Comparison of ENCODE assay signal across 1 cellular context in the genomic region with DNA sequence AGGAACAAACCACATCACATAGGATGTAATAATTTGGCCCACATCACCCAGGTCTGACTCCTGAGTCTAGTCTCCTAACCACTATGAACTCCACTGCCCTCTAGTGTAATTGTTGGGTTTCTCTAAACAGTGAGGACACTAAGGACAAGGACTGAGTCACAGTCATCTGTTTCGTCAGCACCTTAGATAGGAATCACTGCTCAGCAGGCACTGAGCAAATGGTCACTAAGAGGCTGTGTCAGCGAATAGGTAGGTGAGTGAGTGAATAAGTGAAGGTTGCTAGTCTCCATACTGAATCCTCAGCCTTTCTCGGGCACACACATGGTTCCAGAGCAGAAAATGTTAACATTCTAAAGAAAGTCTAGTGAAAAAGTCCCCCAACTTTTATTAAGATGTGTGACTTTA.
TF ChIP-seq lines count a peak whose summit lies in the region.

No MANE protein-coding gene starts in this region.

TF ChIP-seq in K562, 482 proteins besides CTCF, POLR2A, EP300 and RAD21 (continued from another document and continues in another):
- TF ChIP-seq, protein P1, sequence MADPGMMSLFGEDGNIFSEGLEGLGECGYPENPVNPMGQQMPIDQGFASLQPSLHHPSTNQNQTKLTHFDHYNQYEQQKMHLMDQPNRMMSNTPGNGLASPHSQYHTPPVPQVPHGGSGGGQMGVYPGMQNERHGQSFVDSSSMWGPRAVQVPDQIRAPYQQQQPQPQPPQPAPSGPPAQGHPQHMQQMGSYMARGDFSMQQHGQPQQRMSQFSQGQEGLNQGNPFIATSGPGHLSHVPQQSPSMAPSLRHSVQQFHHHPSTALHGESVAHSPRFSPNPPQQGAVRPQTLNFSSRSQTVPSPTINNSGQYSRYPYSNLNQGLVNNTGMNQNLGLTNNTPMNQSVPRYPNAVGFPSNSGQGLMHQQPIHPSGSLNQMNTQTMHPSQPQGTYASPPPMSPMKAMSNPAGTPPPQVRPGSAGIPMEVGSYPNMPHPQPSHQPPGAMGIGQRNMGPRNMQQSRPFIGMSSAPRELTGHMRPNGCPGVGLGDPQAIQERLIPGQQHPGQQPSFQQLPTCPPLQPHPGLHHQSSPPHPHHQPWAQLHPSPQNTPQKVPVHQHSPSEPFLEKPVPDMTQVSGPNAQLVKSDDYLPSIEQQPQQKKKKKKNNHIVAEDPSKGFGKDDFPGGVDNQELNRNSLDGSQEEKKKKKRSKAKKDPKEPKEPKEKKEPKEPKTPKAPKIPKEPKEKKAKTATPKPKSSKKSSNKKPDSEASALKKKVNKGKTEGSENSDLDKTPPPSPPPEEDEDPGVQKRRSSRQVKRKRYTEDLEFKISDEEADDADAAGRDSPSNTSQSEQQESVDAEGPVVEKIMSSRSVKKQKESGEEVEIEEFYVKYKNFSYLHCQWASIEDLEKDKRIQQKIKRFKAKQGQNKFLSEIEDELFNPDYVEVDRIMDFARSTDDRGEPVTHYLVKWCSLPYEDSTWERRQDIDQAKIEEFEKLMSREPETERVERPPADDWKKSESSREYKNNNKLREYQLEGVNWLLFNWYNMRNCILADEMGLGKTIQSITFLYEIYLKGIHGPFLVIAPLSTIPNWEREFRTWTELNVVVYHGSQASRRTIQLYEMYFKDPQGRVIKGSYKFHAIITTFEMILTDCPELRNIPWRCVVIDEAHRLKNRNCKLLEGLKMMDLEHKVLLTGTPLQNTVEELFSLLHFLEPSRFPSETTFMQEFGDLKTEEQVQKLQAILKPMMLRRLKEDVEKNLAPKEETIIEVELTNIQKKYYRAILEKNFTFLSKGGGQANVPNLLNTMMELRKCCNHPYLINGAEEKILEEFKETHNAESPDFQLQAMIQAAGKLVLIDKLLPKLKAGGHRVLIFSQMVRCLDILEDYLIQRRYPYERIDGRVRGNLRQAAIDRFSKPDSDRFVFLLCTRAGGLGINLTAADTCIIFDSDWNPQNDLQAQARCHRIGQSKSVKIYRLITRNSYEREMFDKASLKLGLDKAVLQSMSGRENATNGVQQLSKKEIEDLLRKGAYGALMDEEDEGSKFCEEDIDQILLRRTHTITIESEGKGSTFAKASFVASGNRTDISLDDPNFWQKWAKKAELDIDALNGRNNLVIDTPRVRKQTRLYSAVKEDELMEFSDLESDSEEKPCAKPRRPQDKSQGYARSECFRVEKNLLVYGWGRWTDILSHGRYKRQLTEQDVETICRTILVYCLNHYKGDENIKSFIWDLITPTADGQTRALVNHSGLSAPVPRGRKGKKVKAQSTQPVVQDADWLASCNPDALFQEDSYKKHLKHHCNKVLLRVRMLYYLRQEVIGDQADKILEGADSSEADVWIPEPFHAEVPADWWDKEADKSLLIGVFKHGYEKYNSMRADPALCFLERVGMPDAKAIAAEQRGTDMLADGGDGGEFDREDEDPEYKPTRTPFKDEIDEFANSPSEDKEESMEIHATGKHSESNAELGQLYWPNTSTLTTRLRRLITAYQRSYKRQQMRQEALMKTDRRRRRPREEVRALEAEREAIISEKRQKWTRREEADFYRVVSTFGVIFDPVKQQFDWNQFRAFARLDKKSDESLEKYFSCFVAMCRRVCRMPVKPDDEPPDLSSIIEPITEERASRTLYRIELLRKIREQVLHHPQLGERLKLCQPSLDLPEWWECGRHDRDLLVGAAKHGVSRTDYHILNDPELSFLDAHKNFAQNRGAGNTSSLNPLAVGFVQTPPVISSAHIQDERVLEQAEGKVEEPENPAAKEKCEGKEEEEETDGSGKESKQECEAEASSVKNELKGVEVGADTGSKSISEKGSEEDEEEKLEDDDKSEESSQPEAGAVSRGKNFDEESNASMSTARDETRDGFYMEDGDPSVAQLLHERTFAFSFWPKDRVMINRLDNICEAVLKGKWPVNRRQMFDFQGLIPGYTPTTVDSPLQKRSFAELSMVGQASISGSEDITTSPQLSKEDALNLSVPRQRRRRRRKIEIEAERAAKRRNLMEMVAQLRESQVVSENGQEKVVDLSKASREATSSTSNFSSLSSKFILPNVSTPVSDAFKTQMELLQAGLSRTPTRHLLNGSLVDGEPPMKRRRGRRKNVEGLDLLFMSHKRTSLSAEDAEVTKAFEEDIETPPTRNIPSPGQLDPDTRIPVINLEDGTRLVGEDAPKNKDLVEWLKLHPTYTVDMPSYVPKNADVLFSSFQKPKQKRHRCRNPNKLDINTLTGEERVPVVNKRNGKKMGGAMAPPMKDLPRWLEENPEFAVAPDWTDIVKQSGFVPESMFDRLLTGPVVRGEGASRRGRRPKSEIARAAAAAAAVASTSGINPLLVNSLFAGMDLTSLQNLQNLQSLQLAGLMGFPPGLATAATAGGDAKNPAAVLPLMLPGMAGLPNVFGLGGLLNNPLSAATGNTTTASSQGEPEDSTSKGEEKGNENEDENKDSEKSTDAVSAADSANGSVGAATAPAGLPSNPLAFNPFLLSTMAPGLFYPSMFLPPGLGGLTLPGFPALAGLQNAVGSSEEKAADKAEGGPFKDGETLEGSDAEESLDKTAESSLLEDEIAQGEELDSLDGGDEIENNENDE (IDR thresholded peaks at IDR 0.05; ENCODE audit: low read depth, low read length), result no peak
- TF ChIP-seq, protein P2, sequence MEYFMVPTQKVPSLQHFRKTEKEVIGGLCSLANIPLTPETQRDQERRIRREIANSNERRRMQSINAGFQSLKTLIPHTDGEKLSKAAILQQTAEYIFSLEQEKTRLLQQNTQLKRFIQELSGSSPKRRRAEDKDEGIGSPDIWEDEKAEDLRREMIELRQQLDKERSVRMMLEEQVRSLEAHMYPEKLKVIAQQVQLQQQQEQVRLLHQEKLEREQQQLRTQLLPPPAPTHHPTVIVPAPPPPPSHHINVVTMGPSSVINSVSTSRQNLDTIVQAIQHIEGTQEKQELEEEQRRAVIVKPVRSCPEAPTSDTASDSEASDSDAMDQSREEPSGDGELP (CRISPR knock-in tag; IDR thresholded peaks at IDR 0.05; ENCODE audit: borderline replicate concordance), result no peak
- TF ChIP-seq STAG1 (CRISPR knock-in tag; IDR thresholded peaks at IDR 0.05; ENCODE audit: borderline replicate concordance) (no peak), PHTF2 (CRISPR knock-in tag; IDR thresholded peaks at IDR 0.05) (no peak), CHD2 (IDR thresholded peaks at IDR 0.05; ENCODE audit: low read depth, low read length) (no peak), KDM5B (IDR thresholded peaks at IDR 0.05; ENCODE audit: insufficient replicate concordance, low read depth, low read length) (no peak), NONO (IDR thresholded peaks at IDR 0.05; ENCODE audit: low read depth in 2 of 2, low read length in 1 of 2) (no peak), PHB (CRISPR knock-in tag; IDR thresholded peaks at IDR 0.05) (no peak), ADNP (tag; IDR thresholded peaks at IDR 0.05) (no peak), ELF1 (tag; IDR thresholded peaks at IDR 0.05) (no peak), HEY1 (CRISPR knock-in tag; IDR thresholded peaks at IDR 0.05; ENCODE audit: borderline replicate concordance) (no peak), RBM17 (IDR thresholded peaks at IDR 0.05; ENCODE audit: borderline replicate concordance, low read depth, low read length) (no peak), CREB1 (IDR thresholded peaks at IDR 0.05) (peak; percentile 79), CREB1 (CRISPR knock-in tag; IDR thresholded peaks at IDR 0.05) (peak; percentile 62; the same call in 1 of the 2 replicates), SMC3 (conservative IDR thresholded peaks at IDR 0.05; ENCODE audit: insufficient read depth, low read depth, low read length) (no peak), MEIS2 (IDR thresholded peaks at IDR 0.05; ENCODE audit: partially characterized antibody) (no peak), SREBF2 (CRISPR knock-in tag; IDR thresholded peaks at IDR 0.05) (no peak), MYBL2 (IDR thresholded peaks at IDR 0.05; ENCODE audit: low read depth) (no peak), MYBL2 (CRISPR knock-in tag; IDR thresholded peaks at IDR 0.05; ENCODE audit: borderline replicate concordance) (no peak), ZNF24 (IDR thresholded peaks at IDR 0.05) (peak; percentile 24; the same call in 1 of the 2 replicates), HSF4 (CRISPR knock-in tag; IDR thresholded peaks at IDR 0.05; ENCODE audit: borderline replicate concordance) (no peak), DMBX1 (CRISPR knock-in tag; IDR thresholded peaks at IDR 0.05; ENCODE audit: borderline replicate concordance) (no peak), SETDB1 (IDR thresholded peaks at IDR 0.05; ENCODE audit: low read length) (no peak), SRSF7 (optimal IDR thresholded peaks at IDR 0.05; ENCODE audit: low read depth, low read length) (no peak), SAFB2 (IDR thresholded peaks at IDR 0.05; ENCODE audit: borderline replicate concordance, low read depth, low read length, severe bottlenecking) (no peak), MCM7 (IDR thresholded peaks at IDR 0.05) (no peak), FOXJ2 (tag; IDR thresholded peaks at IDR 0.05) (no peak), CBX5 (IDR thresholded peaks at IDR 0.05; ENCODE audit: borderline replicate concordance, low read depth) (no peak)
- TF ChIP-seq, protein P3, sequence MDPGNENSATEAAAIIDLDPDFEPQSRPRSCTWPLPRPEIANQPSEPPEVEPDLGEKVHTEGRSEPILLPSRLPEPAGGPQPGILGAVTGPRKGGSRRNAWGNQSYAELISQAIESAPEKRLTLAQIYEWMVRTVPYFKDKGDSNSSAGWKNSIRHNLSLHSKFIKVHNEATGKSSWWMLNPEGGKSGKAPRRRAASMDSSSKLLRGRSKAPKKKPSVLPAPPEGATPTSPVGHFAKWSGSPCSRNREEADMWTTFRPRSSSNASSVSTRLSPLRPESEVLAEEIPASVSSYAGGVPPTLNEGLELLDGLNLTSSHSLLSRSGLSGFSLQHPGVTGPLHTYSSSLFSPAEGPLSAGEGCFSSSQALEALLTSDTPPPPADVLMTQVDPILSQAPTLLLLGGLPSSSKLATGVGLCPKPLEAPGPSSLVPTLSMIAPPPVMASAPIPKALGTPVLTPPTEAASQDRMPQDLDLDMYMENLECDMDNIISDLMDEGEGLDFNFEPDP (CRISPR knock-in tag; IDR thresholded peaks at IDR 0.05), result no peak
- TF ChIP-seq, protein P4, sequence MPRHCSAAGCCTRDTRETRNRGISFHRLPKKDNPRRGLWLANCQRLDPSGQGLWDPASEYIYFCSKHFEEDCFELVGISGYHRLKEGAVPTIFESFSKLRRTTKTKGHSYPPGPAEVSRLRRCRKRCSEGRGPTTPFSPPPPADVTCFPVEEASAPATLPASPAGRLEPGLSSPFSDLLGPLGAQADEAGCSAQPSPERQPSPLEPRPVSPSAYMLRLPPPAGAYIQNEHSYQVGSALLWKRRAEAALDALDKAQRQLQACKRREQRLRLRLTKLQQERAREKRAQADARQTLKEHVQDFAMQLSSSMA (CRISPR knock-in tag; IDR thresholded peaks at IDR 0.05), result no peak
- TF ChIP-seq, protein P5, sequence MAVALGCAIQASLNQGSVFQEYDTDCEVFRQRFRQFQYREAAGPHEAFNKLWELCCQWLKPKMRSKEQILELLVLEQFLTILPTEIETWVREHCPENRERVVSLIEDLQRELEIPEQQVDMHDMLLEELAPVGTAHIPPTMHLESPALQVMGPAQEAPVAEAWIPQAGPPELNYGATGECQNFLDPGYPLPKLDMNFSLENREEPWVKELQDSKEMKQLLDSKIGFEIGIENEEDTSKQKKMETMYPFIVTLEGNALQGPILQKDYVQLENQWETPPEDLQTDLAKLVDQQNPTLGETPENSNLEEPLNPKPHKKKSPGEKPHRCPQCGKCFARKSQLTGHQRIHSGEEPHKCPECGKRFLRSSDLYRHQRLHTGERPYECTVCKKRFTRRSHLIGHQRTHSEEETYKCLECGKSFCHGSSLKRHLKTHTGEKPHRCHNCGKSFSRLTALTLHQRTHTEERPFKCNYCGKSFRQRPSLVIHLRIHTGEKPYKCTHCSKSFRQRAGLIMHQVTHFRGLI (CRISPR knock-in tag; IDR thresholded peaks at IDR 0.05), result no peak
- TF ChIP-seq, protein P6, sequence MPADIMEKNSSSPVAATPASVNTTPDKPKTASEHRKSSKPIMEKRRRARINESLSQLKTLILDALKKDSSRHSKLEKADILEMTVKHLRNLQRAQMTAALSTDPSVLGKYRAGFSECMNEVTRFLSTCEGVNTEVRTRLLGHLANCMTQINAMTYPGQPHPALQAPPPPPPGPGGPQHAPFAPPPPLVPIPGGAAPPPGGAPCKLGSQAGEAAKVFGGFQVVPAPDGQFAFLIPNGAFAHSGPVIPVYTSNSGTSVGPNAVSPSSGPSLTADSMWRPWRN (IDR thresholded peaks at IDR 0.05; ENCODE audit: low read depth), result no peak
- TF ChIP-seq, protein P7, sequence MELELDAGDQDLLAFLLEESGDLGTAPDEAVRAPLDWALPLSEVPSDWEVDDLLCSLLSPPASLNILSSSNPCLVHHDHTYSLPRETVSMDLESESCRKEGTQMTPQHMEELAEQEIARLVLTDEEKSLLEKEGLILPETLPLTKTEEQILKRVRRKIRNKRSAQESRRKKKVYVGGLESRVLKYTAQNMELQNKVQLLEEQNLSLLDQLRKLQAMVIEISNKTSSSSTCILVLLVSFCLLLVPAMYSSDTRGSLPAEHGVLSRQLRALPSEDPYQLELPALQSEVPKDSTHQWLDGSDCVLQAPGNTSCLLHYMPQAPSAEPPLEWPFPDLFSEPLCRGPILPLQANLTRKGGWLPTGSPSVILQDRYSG (tag; conservative IDR thresholded peaks at IDR 0.05; ENCODE audit: low read depth), result no peak
- TF ChIP-seq, protein P8, sequence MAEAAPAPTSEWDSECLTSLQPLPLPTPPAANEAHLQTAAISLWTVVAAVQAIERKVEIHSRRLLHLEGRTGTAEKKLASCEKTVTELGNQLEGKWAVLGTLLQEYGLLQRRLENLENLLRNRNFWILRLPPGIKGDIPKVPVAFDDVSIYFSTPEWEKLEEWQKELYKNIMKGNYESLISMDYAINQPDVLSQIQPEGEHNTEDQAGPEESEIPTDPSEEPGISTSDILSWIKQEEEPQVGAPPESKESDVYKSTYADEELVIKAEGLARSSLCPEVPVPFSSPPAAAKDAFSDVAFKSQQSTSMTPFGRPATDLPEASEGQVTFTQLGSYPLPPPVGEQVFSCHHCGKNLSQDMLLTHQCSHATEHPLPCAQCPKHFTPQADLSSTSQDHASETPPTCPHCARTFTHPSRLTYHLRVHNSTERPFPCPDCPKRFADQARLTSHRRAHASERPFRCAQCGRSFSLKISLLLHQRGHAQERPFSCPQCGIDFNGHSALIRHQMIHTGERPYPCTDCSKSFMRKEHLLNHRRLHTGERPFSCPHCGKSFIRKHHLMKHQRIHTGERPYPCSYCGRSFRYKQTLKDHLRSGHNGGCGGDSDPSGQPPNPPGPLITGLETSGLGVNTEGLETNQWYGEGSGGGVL (CRISPR knock-in tag; IDR thresholded peaks at IDR 0.05), result no peak
- TF ChIP-seq, protein P9, sequence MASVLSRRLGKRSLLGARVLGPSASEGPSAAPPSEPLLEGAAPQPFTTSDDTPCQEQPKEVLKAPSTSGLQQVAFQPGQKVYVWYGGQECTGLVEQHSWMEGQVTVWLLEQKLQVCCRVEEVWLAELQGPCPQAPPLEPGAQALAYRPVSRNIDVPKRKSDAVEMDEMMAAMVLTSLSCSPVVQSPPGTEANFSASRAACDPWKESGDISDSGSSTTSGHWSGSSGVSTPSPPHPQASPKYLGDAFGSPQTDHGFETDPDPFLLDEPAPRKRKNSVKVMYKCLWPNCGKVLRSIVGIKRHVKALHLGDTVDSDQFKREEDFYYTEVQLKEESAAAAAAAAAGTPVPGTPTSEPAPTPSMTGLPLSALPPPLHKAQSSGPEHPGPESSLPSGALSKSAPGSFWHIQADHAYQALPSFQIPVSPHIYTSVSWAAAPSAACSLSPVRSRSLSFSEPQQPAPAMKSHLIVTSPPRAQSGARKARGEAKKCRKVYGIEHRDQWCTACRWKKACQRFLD (CRISPR knock-in tag; IDR thresholded peaks at IDR 0.05), result no peak
